1 cellular context compared by ENCODE assay signal in the genomic region with DNA sequence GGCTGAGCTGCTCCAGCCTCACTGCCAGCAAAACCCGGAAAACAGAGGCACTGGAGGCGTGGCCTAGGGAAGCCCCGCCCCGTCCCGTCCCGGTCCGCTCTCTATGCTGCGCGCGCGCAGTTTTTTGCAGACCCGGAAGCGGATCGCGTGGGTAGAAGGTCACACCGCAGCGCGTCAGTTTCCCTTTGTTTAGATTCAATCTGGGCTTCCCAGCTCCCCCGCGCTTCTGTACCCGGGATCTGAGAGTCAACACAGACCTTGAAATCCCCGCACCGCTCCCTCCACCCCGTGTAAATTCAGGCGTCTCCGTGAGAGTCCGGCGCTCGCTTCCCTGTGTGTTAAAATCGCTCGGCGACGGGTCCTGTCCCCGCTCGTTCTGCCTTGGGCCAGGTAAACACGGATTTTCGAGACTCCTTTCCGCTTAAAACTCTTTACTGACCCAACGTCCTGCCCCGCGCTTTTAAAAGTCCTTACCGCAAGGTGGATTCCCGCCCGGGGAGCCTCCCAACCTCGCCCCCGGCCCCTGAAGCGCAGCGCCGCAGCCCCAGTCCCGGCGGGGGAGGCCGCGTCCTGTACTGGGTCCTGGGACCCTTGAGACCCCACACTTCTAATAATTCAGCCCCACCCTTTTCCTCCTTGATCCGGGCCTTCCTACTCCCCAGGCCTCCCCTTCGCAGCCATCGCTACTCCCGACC.
A peak's percentile ranks its signal among the peaks of the same experiment; 100 is the strongest.
TF ChIP-seq lines count a peak whose summit lies in the region.

A gene (plus strand): TSS at position 127 of the 695 bp plus-strand sequence. CDS start 12,930 bp downstream, outside the sequence.

TF ChIP-seq in H1, 55 proteins besides CTCF, POLR2A, EP300 and RAD21 (continued from another document):
- no peak for TF ChIP-seq CHD2 (IDR thresholded peaks at IDR 0.05; ENCODE audit: low read length)
- TF ChIP-seq RBBP5 (IDR thresholded peaks at IDR 0.05; ENCODE audit: borderline replicate concordance, low read depth, low read length), result peak; percentile 67; the same call in 1 of the 2 replicates
- TF ChIP-seq HDAC6 (IDR thresholded peaks at IDR 0.05; ENCODE audit: low read depth, low read length), result no peak
- peak; percentile 63 for TF ChIP-seq TAF7 (optimal IDR thresholded peaks at IDR 0.05; ENCODE audit: borderline replicate concordance, low read depth, low read length)
- peak; percentile 70 for TF ChIP-seq ASH2L (IDR thresholded peaks at IDR 0.05; ENCODE audit: low read length)
- TF ChIP-seq POLR2AphosphoS5 (IDR thresholded peaks at IDR 0.05; ENCODE audit: low read depth, low read length), result peak; percentile 85
- TF ChIP-seq HDAC2 (IDR thresholded peaks at IDR 0.05; ENCODE audit: borderline replicate concordance in 1 of 2, low read depth in 2 of 2, low read length in 2 of 2), result peak in 1 of 2 experiments; percentile 87; a peak in 2 of 4 replicates
- peak; percentile 54 for TF ChIP-seq SAP30 (IDR thresholded peaks at IDR 0.05; ENCODE audit: insufficient read depth, insufficient replicate concordance, low read length)
- TF ChIP-seq BCL11A (IDR thresholded peaks at IDR 0.05; ENCODE audit: low read depth in 2 of 2, low read length in 2 of 2), result no peak
